Comparison of ENCODE assay signal across 8 cellular contexts in the genomic region with DNA sequence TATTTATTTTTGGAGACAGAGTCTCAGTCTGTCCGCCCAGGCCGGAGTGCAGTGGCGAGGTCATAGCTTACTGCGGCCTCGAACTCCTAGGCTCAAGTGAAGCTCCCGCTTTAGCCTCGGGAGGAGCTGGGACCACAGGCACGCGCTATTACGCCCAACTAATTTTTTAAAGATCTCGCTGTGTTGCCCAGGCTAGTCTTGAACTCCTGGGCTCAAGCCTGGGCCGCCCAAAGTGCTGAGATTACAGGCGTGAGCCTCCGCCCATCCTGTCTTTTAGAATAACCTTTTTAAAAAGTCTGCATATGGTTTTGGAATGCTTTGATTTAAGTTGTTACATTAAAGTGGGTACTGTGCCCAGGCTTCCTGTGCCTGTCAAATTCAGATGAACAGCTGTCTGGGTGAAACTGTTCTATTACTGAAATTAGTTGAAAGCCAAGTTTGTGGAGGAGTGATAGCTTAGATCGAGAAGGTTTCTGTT. TPM values are rescaled to one million over a fixed set of nuclear protein-coding genes. Genes with fewer than 3 reads are reported as not detected.
DNase-seq lines count a peak whose midpoint lies in the region; ATAC-seq and TF ChIP-seq lines count a peak whose summit lies in the region.

No MANE protein-coding gene starts in this region.

- H3K9me3 Mint-ChIP-seq in CD4-positive, CD25-positive, alpha-beta regulatory T cell: no peaks in the 10 kb centered on the region
- no peaks in the 10 kb centered on the region for H3K9me3 Mint-ChIP-seq in activated naive CD8-positive, alpha-beta T cell (ENCODE audit: low read depth)

- H3K36me3 ChIP-seq in CD4-positive, CD25-positive, alpha-beta regulatory T cell (ENCODE audit: control insufficient read depth, insufficient read depth, low read length): peaks cover 4% of the 10 kb centered on the region
- no peaks in the 10 kb centered on the region for H3K36me3 ChIP-seq in KMS-11 (ENCODE audit: insufficient read depth)

- H4K20me1 ChIP-seq in KMS-11 (ENCODE audit: insufficient read depth): no peaks in the 10 kb centered on the region

- no peaks in the 10 kb centered on the region for H3K27me3 ChIP-seq in CD4-positive, CD25-positive, alpha-beta regulatory T cell (ENCODE audit: control insufficient read depth, insufficient read depth, low read length)
- no peaks in the 10 kb centered on the region for H3K27me3 ChIP-seq in KMS-11 (ENCODE audit: insufficient read depth, low read depth)

- H3K27me3 Mint-ChIP-seq in CD4-positive, CD25-positive, alpha-beta regulatory T cell: no peaks in the 10 kb centered on the region
- H3K27me3 Mint-ChIP-seq in activated naive CD8-positive, alpha-beta T cell: no peaks in the 10 kb centered on the region

- H3K36me3 Mint-ChIP-seq in CD4-positive, CD25-positive, alpha-beta regulatory T cell: peaks cover 3% of the 10 kb centered on the region
- peaks cover 6% of the 10 kb centered on the region for H3K36me3 Mint-ChIP-seq in activated naive CD8-positive, alpha-beta T cell

- peak overlapping the region; percentile 97 to 99 (median 98) for H3K4me3 Mint-ChIP-seq in CD4-positive, CD25-positive, alpha-beta regulatory T cell
- peak overlapping the region; percentile 98 for H3K4me3 Mint-ChIP-seq in activated naive CD8-positive, alpha-beta T cell

- peaks cover 31 to 54% (median 45%) of the 10 kb centered on the region in 4 donors for H3K4me1 Mint-ChIP-seq in CD4-positive, CD25-positive, alpha-beta regulatory T cell
- peaks cover 56% of the 10 kb centered on the region for H3K4me1 Mint-ChIP-seq in activated naive CD8-positive, alpha-beta T cell (ENCODE audit: low read depth)

- TF ChIP-seq CTCF in KMS-11 (conservative IDR thresholded peaks at IDR 0.05; ENCODE audit: low read depth, low read length): no peak

- peaks cover 40% of the 10 kb centered on the region for H3K4me1 ChIP-seq in CD4-positive, CD25-positive, alpha-beta regulatory T cell (ENCODE audit: control insufficient read depth, insufficient read depth, low read length, poor library complexity, severe bottlenecking)
- peaks cover 42% of the 10 kb centered on the region for H3K4me1 ChIP-seq in KMS-11 (ENCODE audit: low read depth, poor library complexity, severe bottlenecking)

- peak in 2 of 3 donors; percentile 27 to 77 for DNase-seq in CD4-positive, CD25-positive, alpha-beta regulatory T cell
- peak; percentile 19 for DNase-seq in iris pigment epithelial cell (ENCODE audit: low read depth)
- DNase-seq in stimulated activated CD4-positive, alpha-beta T cell treated with anti-CD3 and anti-CD28 coated beads, Interleukin-4, amount 100 ng/mL, for 24 hours: peak; percentile 43
- DNase-seq in NCI-H146 treated with DMSO at 0.1 percent for 48 hours (lab: John Stamatoyannopoulos, UW; ENCODE audit: unreplicated experiment): no peak
- DNase-seq in NCI-H510A (lab: John Stamatoyannopoulos, UW): no peak

- H3K4me2 ChIP-seq in KMS-11: peak overlapping the region; percentile 80

- peak overlapping the region; percentile 97 for H3K4me3 ChIP-seq in CD4-positive, CD25-positive, alpha-beta regulatory T cell (ENCODE audit: low read depth, low read length)
- H3K4me3 ChIP-seq in KMS-11 (IDR thresholded peaks at IDR 0.05; ENCODE audit: insufficient read depth, low read depth, low read length): peak overlapping the region; percentile 31

- H3K79me2 ChIP-seq in KMS-11 (ENCODE audit: insufficient read depth, low read depth): peaks cover 32% of the 10 kb centered on the region; the same call in 1 of the 2 replicates

- H3K27ac Mint-ChIP-seq in CD4-positive, CD25-positive, alpha-beta regulatory T cell: peak overlapping the region; percentile 99 to 100 (median 100)
- peak overlapping the region; percentile 100 for H3K27ac Mint-ChIP-seq in activated naive CD8-positive, alpha-beta T cell

- no peak for ATAC-seq in CD4-positive, CD25-positive, alpha-beta regulatory T cell (ENCODE audit: low read depth in 2 of 2)
- peak; percentile 38 for ATAC-seq in GM21528 (IDR thresholded peaks at IDR 0.05; ENCODE audit: low FRiP score, unreplicated experiment)

- H3K27ac ChIP-seq in CD4-positive, CD25-positive, alpha-beta regulatory T cell (ENCODE audit: insufficient read depth, low read length, poor library complexity, severe bottlenecking): peak overlapping the region; percentile 99
- peak overlapping the region; percentile 97 for H3K27ac ChIP-seq in KMS-11

- H2AFZ ChIP-seq in KMS-11 (ENCODE audit: low read depth): no peak overlapping the region

- H3K9ac ChIP-seq in KMS-11: peak overlapping the region; percentile 90

- H3K9me3 ChIP-seq in CD4-positive, CD25-positive, alpha-beta regulatory T cell (ENCODE audit: control insufficient read depth in 2 of 2, low read length in 2 of 2): no peaks in the 10 kb centered on the region

RNA-seq across cellular contexts. Expression of a gene that starts 0.9 kb away (rescaled TPM):
- total RNA-seq in CD4-positive, CD25-positive, alpha-beta regulatory T cell: 40.1 TPM
- polyA plus RNA-seq in CD4-positive, CD25-positive, alpha-beta regulatory T cell: 10 to 100 TPM; 15.4 to 21.2 (median 18.2) TPM

RNA-seq across cellular contexts. Expression of a gene that starts 5.8 kb away (rescaled TPM):
- total RNA-seq in CD4-positive, CD25-positive, alpha-beta regulatory T cell: not detected
- polyA plus RNA-seq in CD4-positive, CD25-positive, alpha-beta regulatory T cell: not detected

Comparison
In these comparisons a context has a peak if more than half of its experiments do, and no peak if none do; other contexts are left out.
1. DNase-seq: peak in CD4-positive, CD25-positive, alpha-beta regulatory T cell (2 of 3), iris pigment epithelial cell (single experiment) and stimulated activated CD4-positive, alpha-beta T cell treated with anti-CD3 and anti-CD28 coated beads, Interleukin-4, amount 100 ng/mL, for 24 hours (single experiment); none in NCI-H146 treated with DMSO at 0.1 percent for 48 hours (single experiment) and NCI-H510A (single experiment).